In the genomic region with DNA sequence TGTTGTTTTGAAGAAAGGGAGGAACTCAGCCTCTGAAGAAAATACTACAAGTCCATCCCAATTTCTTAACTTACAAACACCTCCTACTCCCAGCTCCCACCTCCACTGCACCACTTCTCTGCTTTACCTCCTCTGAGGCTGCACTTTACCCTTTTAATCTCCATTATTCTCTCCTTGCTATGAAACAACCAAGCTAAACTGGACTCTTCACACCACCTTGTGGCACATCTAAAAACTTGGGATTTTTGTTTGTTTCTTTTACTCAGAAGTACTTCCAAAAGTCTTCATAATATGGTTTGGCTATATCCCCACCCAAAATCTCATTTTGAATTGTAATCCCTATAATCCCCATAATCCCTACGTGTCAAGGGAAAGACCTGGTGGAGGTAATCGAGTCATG, we compare ENCODE assay signal across 11 cellular contexts.
DNase-seq lines count a peak whose midpoint lies in the region; ATAC-seq and TF ChIP-seq lines count a peak whose summit lies in the region.
"Had no signal": no experiment of that assay in that cellular context is flagged by ENCODE, and none has a peak within 500 bp of the region (broad histone marks: within the 10 kb centered on the region; RNA-seq: fewer than 3 reads in every experiment).

No MANE protein-coding gene starts in this region.

- no peaks in the 10 kb centered on the region for H3K79me2 ChIP-seq in mammary epithelial cell (ENCODE audit: insufficient read depth, low read length)

- H3K9me3 ChIP-seq in mammary epithelial cell (replicated peaks; ENCODE audit: insufficient read depth, low read length) = no peaks in the 10 kb centered on the region
- H3K9me3 ChIP-seq: psoas muscle had no signal

- peak; percentile 32 for TF ChIP-seq CTCF in C4-2B (conservative IDR thresholded peaks at IDR 0.05)
- peak; percentile 41 to 60 for TF ChIP-seq CTCF in mammary epithelial cell (conservative IDR thresholded peaks at IDR 0.05 in 1 of 2, IDR thresholded peaks at IDR 0.05 in 1 of 2; ENCODE audit: extremely low read depth in 1 of 2, insufficient read depth in 1 of 2, low read depth in 1 of 2, low read length in 2 of 2)

- H3K4me2 ChIP-seq in mammary epithelial cell (ENCODE audit: insufficient read depth, low read depth, low read length) = no peak overlapping the region

- CTCF ChIA-PET in mammary epithelial cell (lab: Charles Lee; ENCODE audit: low non-redundant PET) = no interaction called here

- no peaks in the 10 kb centered on the region for H3K36me3 ChIP-seq in mammary epithelial cell (ENCODE audit: insufficient read depth, low read length)

- no peak overlapping the region for H3K9ac ChIP-seq in mammary epithelial cell (ENCODE audit: insufficient read depth, low read length)

- in situ Hi-C loops in mammary epithelial cell (cut with MboI; ENCODE audit: low sequenced_read_pairs in 2 of 2) = no loop called here

- no peaks in the 10 kb centered on the region for H3K27me3 ChIP-seq in mammary epithelial cell (ENCODE audit: insufficient read depth, low read length)

- peaks cover 4% of the 10 kb centered on the region for H3K4me1 ChIP-seq in mammary epithelial cell (ENCODE audit: insufficient read depth, low read length)
- H3K4me1 ChIP-seq: psoas muscle had no signal

- H4K20me1 ChIP-seq in mammary epithelial cell (ENCODE audit: insufficient read depth, low read length) = no peaks in the 10 kb centered on the region

- 40% methylated on average over 1 of the region's 2 CpGs for WGBS in mammary epithelial cell (ENCODE audit: low coverage, missing lambda C conversion rate)

- H3K27ac ChIP-seq in C4-2B (no peak overlapping the region), mammary epithelial cell (ENCODE audit: insufficient read depth, low read depth, low read length) (no peak overlapping the region)
- H3K27ac ChIP-seq: psoas muscle had no signal

- no peak overlapping the region for H2AFZ ChIP-seq in mammary epithelial cell (ENCODE audit: low read depth, low read length)

- no peak for ATAC-seq in HG03520 (IDR thresholded peaks at IDR 0.05; ENCODE audit: unreplicated experiment)
- no peak for ATAC-seq in HG03354 (IDR thresholded peaks at IDR 0.05; ENCODE audit: poor library complexity, severe bottlenecking, unreplicated experiment)
- ATAC-seq: psoas muscle had no signal

- DNase-seq in Kasumi-1 (lab: John Stamatoyannopoulos, UW) = peak; percentile 19 to 36
- peak; percentile 12 for DNase-seq in mammary epithelial cell
- DNase-seq in left kidney (ENCODE audit: low read depth, low spot score) = peak; percentile 29
- DNase-seq in cerebellar nuclear complex (lab: John Stamatoyannopoulos, UW) = no peak
- no peak for DNase-seq in pons (ENCODE audit: low spot score)
- DNase-seq: activated naive CD4-positive, alpha-beta T cell treated with anti-CD3 and anti-CD28 coated beads, Interleukin-2, amount 10 ng/mL, durations not matched to agents 7 days and 5 days; hypothalamus; psoas muscle had no signal

- intact Hi-C loops in mammary epithelial cell (cut with micrococcal nuclease) = loop anchor here (1.0 to 5.0 kb wide), 2 partner anchors 97 to 334 kb away; no protein-coding TSS in a partner anchor

- dilution Hi-C loops in mammary epithelial cell (cut with HindIII; ENCODE audit: low sequenced_read_pairs) = no loop called here

- no TSS peak for BruUV-seq in mammary epithelial cell (replicated peaks; lab: Mats Ljungman, UMichigan)

- H3K4me3 ChIP-seq in mammary epithelial cell (replicated peaks in 1 of 3; ENCODE audit: insufficient read depth in 1 of 3, low read depth in 2 of 3, low read length in 3 of 3) = no peak overlapping the region
- H3K4me3 ChIP-seq: psoas muscle had no signal

Comparison
In these comparisons a context has a peak if more than half of its experiments do, and no peak if none do; other contexts are left out.
1. DNase-seq: peak in Kasumi-1 (2 of 2), mammary epithelial cell (single experiment) and left kidney (single experiment); none in cerebellar nuclear complex (0 of 2) and pons (single experiment).